8 cellular contexts compared by ENCODE assay signal in the genomic region with DNA sequence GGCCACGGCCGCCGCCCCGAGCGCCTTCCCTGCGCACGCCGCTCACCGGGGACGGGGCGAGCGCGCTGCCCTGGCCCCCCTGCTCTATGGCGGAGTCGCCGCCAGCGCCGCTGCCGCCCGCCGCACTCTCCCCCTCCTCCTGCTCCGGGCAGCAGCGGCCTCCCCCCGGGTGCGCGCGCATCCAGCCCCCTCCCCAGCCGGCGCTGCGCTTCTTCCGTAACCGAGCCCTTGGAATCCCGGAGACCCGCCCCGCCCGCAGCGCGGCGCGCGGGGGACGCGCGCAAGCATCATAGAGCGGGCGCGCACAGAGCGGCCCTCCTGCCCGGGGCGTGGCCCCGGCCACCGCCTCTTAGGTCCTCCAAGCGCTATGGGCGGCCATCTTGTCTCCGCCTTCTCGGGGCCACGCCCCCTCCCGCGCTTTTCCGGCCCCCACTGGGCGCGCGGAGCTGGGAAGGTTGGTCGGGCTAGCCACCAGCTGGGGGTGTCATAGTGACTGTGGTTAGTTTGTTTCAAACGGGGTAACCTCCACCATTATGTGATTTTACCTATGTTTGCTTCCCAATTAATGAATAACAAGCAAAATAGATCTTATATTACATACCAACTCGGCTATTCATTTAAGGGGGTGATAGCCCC. TPM values are rescaled to one million over a fixed set of nuclear protein-coding genes. Genes with fewer than 3 reads are reported as not detected.
DNase-seq lines count a peak whose midpoint lies in the region; ATAC-seq, FAIRE-seq and TF ChIP-seq lines count a peak whose summit lies in the region.

A gene with protein sequence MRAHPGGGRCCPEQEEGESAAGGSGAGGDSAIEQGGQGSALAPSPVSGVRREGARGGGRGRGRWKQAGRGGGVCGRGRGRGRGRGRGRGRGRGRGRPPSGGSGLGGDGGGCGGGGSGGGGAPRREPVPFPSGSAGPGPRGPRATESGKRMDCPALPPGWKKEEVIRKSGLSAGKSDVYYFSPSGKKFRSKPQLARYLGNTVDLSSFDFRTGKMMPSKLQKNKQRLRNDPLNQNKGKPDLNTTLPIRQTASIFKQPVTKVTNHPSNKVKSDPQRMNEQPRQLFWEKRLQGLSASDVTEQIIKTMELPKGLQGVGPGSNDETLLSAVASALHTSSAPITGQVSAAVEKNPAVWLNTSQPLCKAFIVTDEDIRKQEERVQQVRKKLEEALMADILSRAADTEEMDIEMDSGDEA (minus strand): TSS at position 291 of the 636 bp plus-strand sequence. CDS start 110 bp downstream, at position 181.

- H3K36me3 ChIP-seq in Caco-2 (ENCODE audit: control insufficient read depth, insufficient read depth, low read length): no peaks in the 10 kb centered on the region
- H3K36me3 ChIP-seq in endocrine pancreas (ENCODE audit: control insufficient read depth, insufficient read depth, low read length): no peaks in the 10 kb centered on the region
- H3K36me3 ChIP-seq in mesendoderm (ENCODE audit: control insufficient read depth, insufficient read depth, low read length): no peaks in the 10 kb centered on the region

- no peak within 1 kb of the TSS for H3K23ac ChIP-seq in mesendoderm (ENCODE audit: low read length)

- H3K79me2 ChIP-seq in mesendoderm (ENCODE audit: control insufficient read depth, insufficient read depth, low read length): peaks cover 37% of the 10 kb centered on the region

- no CpG with 5 or more reads among the region's 66 CpGs for WGBS in mesendoderm (ENCODE audit: extremely low coverage, insufficient coverage, low lambda C conversion rate)

- H3K27ac Mint-ChIP-seq in Caco-2 (ENCODE audit: unreplicated experiment): peak within 1 kb of the TSS; percentile 67
- peak within 1 kb of the TSS; percentile 95 for H3K27ac Mint-ChIP-seq in activated CD8-positive, alpha-beta memory T cell treated with anti-CD3 and anti-CD28 coated beads, Interleukin-2, amount 10 ng/mL, durations not matched to agents 7 days and 5 days

- no peak for FAIRE-seq in HTR-8/SVneo (lab: Jason Lieb, UNC)

- POLR2A ChIA-PET in Caco-2 (lab: Charles Lee): interaction anchor here (0.8 to 1.0 kb wide), 3 partner anchors 23 to 45 kb away, joined by 3 to 4 read pairs (median 4); a partner anchor contains a TSS

- H3K9me3 Mint-ChIP-seq in Caco-2 (ENCODE audit: unreplicated experiment): no peaks in the 10 kb centered on the region
- H3K9me3 Mint-ChIP-seq in activated CD8-positive, alpha-beta memory T cell treated with anti-CD3 and anti-CD28 coated beads, Interleukin-2, amount 10 ng/mL, durations not matched to agents 7 days and 5 days (ENCODE audit: low read depth): no peaks in the 10 kb centered on the region

- H3K27ac ChIP-seq in mesendoderm (ENCODE audit: low read depth, low read length): peak within 1 kb of the TSS; percentile 73

- H4K5ac ChIP-seq in mesendoderm (ENCODE audit: low read length): no peak within 1 kb of the TSS

- peak within 1 kb of the TSS; percentile 73 for H3K9ac ChIP-seq in endocrine pancreas (ENCODE audit: control insufficient read depth, insufficient read depth, low read length)
- peak within 1 kb of the TSS; percentile 77 for H3K9ac ChIP-seq in mesendoderm (ENCODE audit: low read length)

- H3K79me1 ChIP-seq in mesendoderm (ENCODE audit: low read length): peaks cover 6% of the 10 kb centered on the region

- H2BK120ac ChIP-seq in mesendoderm (ENCODE audit: low read depth, low read length): no peak within 1 kb of the TSS

- peak within 1 kb of the TSS; percentile 38 for H2BK5ac ChIP-seq in mesendoderm (ENCODE audit: low read length)

- no peak within 1 kb of the TSS for H2BK15ac ChIP-seq in mesendoderm (replicated peaks; ENCODE audit: low read depth)

- no peaks in the 10 kb centered on the region for H3K27me3 Mint-ChIP-seq in Caco-2 (ENCODE audit: insufficient read depth, unreplicated experiment)
- no peaks in the 10 kb centered on the region for H3K27me3 Mint-ChIP-seq in activated CD8-positive, alpha-beta memory T cell treated with anti-CD3 and anti-CD28 coated beads, Interleukin-2, amount 10 ng/mL, durations not matched to agents 7 days and 5 days

- peak within 1 kb of the TSS; percentile 88 for H3K4ac ChIP-seq in mesendoderm (ENCODE audit: low read depth, low read length)

- BruUV-seq in Caco-2 (replicated peaks; lab: Mats Ljungman, UMichigan): no TSS peak

- H3K9me3 ChIP-seq in Caco-2: no peaks in the 10 kb centered on the region
- H3K9me3 ChIP-seq in endocrine pancreas (ENCODE audit: control insufficient read depth, low read length): no peaks in the 10 kb centered on the region

- DNase-seq in Caco-2: peak; percentile 90 to 92
- peak; percentile 67 for DNase-seq in HTR-8/SVneo (ENCODE audit: insufficient read length, low spot score)
- peak; percentile 91 for DNase-seq in NOMO-1 treated with dmso at 0.1 percent for 144 hours (lab: John Stamatoyannopoulos, UW; ENCODE audit: unreplicated experiment)
- peak; percentile 96 for DNase-seq in activated CD8-positive, alpha-beta memory T cell treated with anti-CD3 and anti-CD28 coated beads, Interleukin-2, amount 10 ng/mL, durations not matched to agents 7 days and 5 days
- DNase-seq in mesendoderm: peak; percentile 98
- DNase-seq in stimulated activated CD8-positive, alpha-beta memory T cell treated with anti-CD3 and anti-CD28 coated beads, Interleukin-15, amount 100 ng/mL, for 1 hour (ENCODE audit: low read depth): peak; percentile 87

- intact Hi-C loops in Caco-2 (cut with micrococcal nuclease; ENCODE audit: unreplicated experiment): loop anchor here (1.0 kb wide), 2 partner anchors 30 to 45 kb away; a partner anchor contains a TSS

- peak; percentile 91 for ATAC-seq in GM21367 (IDR thresholded peaks at IDR 0.05; ENCODE audit: unreplicated experiment)
- peak; percentile 95 for ATAC-seq in activated CD8-positive, alpha-beta memory T cell treated with anti-CD3 and anti-CD28 coated beads, Interleukin-2, amount 10 ng/mL, durations not matched to agents 7 days and 5 days

- H3K4me1 ChIP-seq in Caco-2 (peaks cover 5% of the 10 kb centered on the region), endocrine pancreas (ENCODE audit: control insufficient read depth, insufficient read depth, low read length) (peaks cover 20% of the 10 kb centered on the region), mesendoderm (ENCODE audit: control insufficient read depth, low read depth, low read length) (peaks cover 9% of the 10 kb centered on the region)

- H3K4me3 Mint-ChIP-seq in Caco-2 (ENCODE audit: unreplicated experiment): peak within 1 kb of the TSS; percentile 84
- H3K4me3 Mint-ChIP-seq in activated CD8-positive, alpha-beta memory T cell treated with anti-CD3 and anti-CD28 coated beads, Interleukin-2, amount 10 ng/mL, durations not matched to agents 7 days and 5 days: peak within 1 kb of the TSS; percentile 96

- peak within 1 kb of the TSS; percentile 65 for H3K4me2 ChIP-seq in mesendoderm (ENCODE audit: low read length)

- peak in 1 of 2 experiments; percentile 35 for TF ChIP-seq CTCF in Caco-2 (IDR thresholded peaks at IDR 0.05; ENCODE audit: insufficient read depth in 1 of 2, low read depth in 1 of 2, low read length in 1 of 2, severe bottlenecking in 1 of 2, unreplicated experiment in 1 of 2)

- H3K4me3 ChIP-seq in Caco-2 (ENCODE audit: low read depth, low read length) (peak within 1 kb of the TSS; percentile 58), endocrine pancreas (ENCODE audit: control insufficient read depth, insufficient read depth, low read length) (peak within 1 kb of the TSS; percentile 88), mesendoderm (ENCODE audit: low read length) (peak within 1 kb of the TSS; percentile 68)

- H3K18ac ChIP-seq in mesendoderm (ENCODE audit: low read length): peak within 1 kb of the TSS; percentile 100

- H3K36me3 Mint-ChIP-seq in Caco-2 (ENCODE audit: insufficient read depth, unreplicated experiment): peaks cover 6% of the 10 kb centered on the region
- peaks cover 25% of the 10 kb centered on the region for H3K36me3 Mint-ChIP-seq in activated CD8-positive, alpha-beta memory T cell treated with anti-CD3 and anti-CD28 coated beads, Interleukin-2, amount 10 ng/mL, durations not matched to agents 7 days and 5 days

- peak within 1 kb of the TSS; percentile 96 for H4K8ac ChIP-seq in mesendoderm (ENCODE audit: low read depth, low read length)

- CTCF ChIA-PET in Caco-2 (lab: Charles Lee): interaction anchor here (0.8 to 1.2 kb wide), 3 partner anchors 30 to 135 kb away, joined by 3 to 14 read pairs (median 6); a partner anchor contains a TSS
- CTCF ChIA-PET in activated CD8-positive, alpha-beta memory T cell treated with anti-CD3 and anti-CD28 coated beads, Interleukin-2, amount 10 ng/mL, durations not matched to agents 7 days and 5 days (lab: Charles Lee): interaction anchor here (0.6 to 1.7 kb wide), 6 partner anchors 27 to 167 kb away, joined by 3 to 19 read pairs (median 4); a partner anchor contains a TSS

- peak within 1 kb of the TSS; percentile 88 for H3K56ac ChIP-seq in mesendoderm (ENCODE audit: low read length)

- no peak within 1 kb of the TSS for H2AK5ac ChIP-seq in mesendoderm (ENCODE audit: low read length)

- H3K27me3 ChIP-seq in Caco-2 (replicated peaks; ENCODE audit: control insufficient read depth, insufficient read depth, low read length) (no peaks in the 10 kb centered on the region), endocrine pancreas (ENCODE audit: control insufficient read depth, insufficient read depth, low read length) (no peaks in the 10 kb centered on the region), mesendoderm (ENCODE audit: insufficient read depth, low read length, poor library complexity) (no peaks in the 10 kb centered on the region)

- peaks cover 7% of the 10 kb centered on the region for H3K4me1 Mint-ChIP-seq in Caco-2 (ENCODE audit: low read depth, unreplicated experiment)
- H3K4me1 Mint-ChIP-seq in activated CD8-positive, alpha-beta memory T cell treated with anti-CD3 and anti-CD28 coated beads, Interleukin-2, amount 10 ng/mL, durations not matched to agents 7 days and 5 days: peaks cover 48% of the 10 kb centered on the region

RNA-seq across cellular contexts. Expression of the gene that starts here (rescaled TPM):
- total RNA-seq in Caco-2 (2022): 19.9 and 23.2 TPM in 2 replicates
- 100 to 1,000 TPM; 148 to 178 TPM for total RNA-seq in activated CD8-positive, alpha-beta memory T cell treated with anti-CD3 and anti-CD28 coated beads, Interleukin-2, amount 10 ng/mL, durations not matched to agents 7 days and 5 days
- 25.3 TPM for polyA plus RNA-seq in mesendoderm (2013, experiment 1 of 2)
- 23.3 TPM for polyA plus RNA-seq in mesendoderm (2013, experiment 2 of 2)

Comparison
In these comparisons a context has a peak if more than half of its experiments do, and no peak if none do; other contexts are left out.
1. Peak in every context shown above with its lines: DNase-seq, ATAC-seq, H3K4me3 ChIP-seq and H3K27ac ChIP-seq.